Comparison of ENCODE assay signal across 22 cellular contexts in the genomic region with DNA sequence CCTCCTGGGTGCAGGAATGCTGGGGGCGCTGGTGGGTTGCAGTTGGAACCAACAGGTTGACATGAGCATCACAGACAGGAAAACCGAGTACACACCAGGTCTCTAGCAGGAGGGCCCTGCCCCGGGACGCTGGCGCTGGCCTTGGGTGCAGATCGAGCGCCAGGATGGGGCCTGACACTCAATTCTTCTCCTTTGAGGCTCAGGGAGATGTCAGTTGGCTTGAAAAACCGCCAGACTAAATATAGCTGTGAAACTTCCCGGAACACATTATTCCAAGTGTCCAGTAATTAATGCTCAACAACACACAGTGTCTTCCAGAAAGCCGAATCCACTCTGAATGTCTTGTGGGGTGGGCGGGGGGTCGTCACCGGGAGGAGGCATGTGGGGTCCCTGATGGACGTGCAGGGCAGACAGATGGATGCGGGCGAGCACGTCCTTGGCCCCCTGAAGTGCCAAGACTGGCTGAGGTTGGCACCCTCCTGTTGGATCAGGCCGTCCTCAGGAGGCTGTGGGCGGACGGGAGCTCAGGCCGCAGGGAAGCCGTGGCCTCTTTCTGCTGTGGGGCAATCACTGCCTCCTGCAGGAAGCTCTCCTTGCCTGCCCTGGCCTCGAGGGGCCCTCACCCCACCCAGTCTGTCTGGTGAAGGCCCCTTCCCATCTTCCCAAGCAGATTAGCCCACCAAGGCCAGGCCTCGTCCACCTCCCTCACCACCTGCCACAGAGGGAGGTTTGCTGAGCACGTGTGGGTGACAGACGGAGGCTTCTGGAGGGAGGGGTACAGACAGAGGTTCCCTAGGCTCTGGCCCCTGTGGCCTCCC. TPM values are rescaled to one million over a fixed set of nuclear protein-coding genes. Genes with fewer than 3 reads are reported as not detected.
DNase-seq lines count a peak whose midpoint lies in the region; ATAC-seq and TF ChIP-seq lines count a peak whose summit lies in the region.
"Had no signal": no experiment of that assay in that cellular context is flagged by ENCODE, and none has a peak within 500 bp of the region (broad histone marks: within the 10 kb centered on the region; RNA-seq: fewer than 3 reads in every experiment).

No MANE protein-coding gene starts in this region.

- no TSS peak for BruUV-seq in OCI-LY7 (replicated peaks; lab: Mats Ljungman, UMichigan)

- H3K9me2 ChIP-seq in DOHH2 (replicated peaks; ENCODE audit: control insufficient read depth, low read length) (no peaks in the 10 kb centered on the region), OCI-LY7 (ENCODE audit: insufficient read depth, low read length) (no peaks in the 10 kb centered on the region)

- peak overlapping the region; percentile 82 for H3K4me2 ChIP-seq in DOHH2 (ENCODE audit: low read length)
- peak overlapping the region; percentile 87 for H3K4me2 ChIP-seq in OCI-LY7 (ENCODE audit: low read length)
- H3K4me2 ChIP-seq: smooth muscle cell had no signal

- no peaks in the 10 kb centered on the region for H3K79me2 ChIP-seq in DOHH2 (ENCODE audit: control insufficient read depth, low read length)
- H3K79me2 ChIP-seq in OCI-LY7 (ENCODE audit: insufficient read depth, low read depth, low read length): no peaks in the 10 kb centered on the region
- H3K79me2 ChIP-seq: parathyroid adenoma had no signal

- no peak for DNase-seq in OCI-LY7 (ENCODE audit: low spot score)
- no peak for DNase-seq in heart left ventricle
- DNase-seq in gastrocnemius medialis: peak; percentile 50 to 72
- DNase-seq in NCI-H345 treated with DMSO at 0.1 percent for 48 hours (lab: John Stamatoyannopoulos, UW; ENCODE audit: unreplicated experiment): no peak
- no peak for DNase-seq in activated T-helper 2 cell treated with anti-CD3 and anti-CD28 coated beads, Interferon-gamma antibody, Interleukin-2, Interleukin-4, amounts not matched to agents 10 μg/mL and 5 μg/mL and 100 μg/mL, durations not matched to agents 14 hours and 24 hours and 36 hours (ENCODE audit: low spot score)
- DNase-seq in left lobe of liver (ENCODE audit: low spot score): no peak
- DNase-seq: activated T-cell treated with anti-CD3 and anti-CD28 coated beads, Interleukin-2, amount 50 U/mL, for 72 hours; colonic mucosa; hippocampal formation; islet precursor cell; natural killer cell; NCI-H524 treated with DMSO at 0.1 percent for 48 hours; SIG-M5; T-helper 17 cell had no signal

- H3K36me3 Mint-ChIP-seq in activated T-helper 2 cell treated with anti-CD3 and anti-CD28 coated beads, Interferon-gamma antibody, Interleukin-2, Interleukin-4, amounts not matched to agents 10 μg/mL and 5 μg/mL and 100 μg/mL, durations not matched to agents 14 hours and 24 hours and 36 hours (ENCODE audit: low read depth): no peaks in the 10 kb centered on the region
- H3K36me3 Mint-ChIP-seq: activated naive CD8-positive, alpha-beta T cell; brain; memory B cell; natural killer cell had no signal

- H3K27ac ChIP-seq in DOHH2 (ENCODE audit: low read depth, low read length) (peak overlapping the region; percentile 73), OCI-LY7 (ENCODE audit: low read depth, low read length, poor library complexity, severe bottlenecking) (peak overlapping the region; percentile 80), heart left ventricle (peak overlapping the region in 11 of 12 donors; percentile 44 to 90 (median 69)), gastrocnemius medialis (peak overlapping the region; percentile 93 to 95 (median 94))
- H3K27ac ChIP-seq: colonic mucosa, parathyroid adenoma had no signal

- no peak overlapping the region for H3K27ac Mint-ChIP-seq in activated T-helper 2 cell treated with anti-CD3 and anti-CD28 coated beads, Interferon-gamma antibody, Interleukin-2, Interleukin-4, amounts not matched to agents 10 μg/mL and 5 μg/mL and 100 μg/mL, durations not matched to agents 14 hours and 24 hours and 36 hours
- H3K27ac Mint-ChIP-seq: activated naive CD8-positive, alpha-beta T cell; activated T-cell treated with anti-CD3 and anti-CD28 coated beads, Interleukin-2, amount 50 U/mL, for 72 hours; brain; memory B cell; natural killer cell; T-helper 17 cell had no signal

- intact Hi-C loops in OCI-LY7 (cut with micrococcal nuclease; ENCODE audit: unreplicated experiment): loop anchor here (1.0 kb wide), 1 partner anchor 193 kb away; a partner anchor contains a TSS
- intact Hi-C loops in heart left ventricle (cut with DNase I): loop anchor here in 9 of 10 donors (5.0 to 10.0 kb wide), 7 partner anchors 80 to 312 kb away; a partner anchor contains a TSS
- intact Hi-C loops in gastrocnemius medialis (cut with DNase I; ENCODE audit: low total_unique reads): loop anchor here (5.0 kb wide), 2 partner anchors 88 to 193 kb away; a partner anchor contains a TSS
- intact Hi-C loops in activated T-helper 2 cell treated with anti-CD3 and anti-CD28 coated beads, Interferon-gamma antibody, Interleukin-2, Interleukin-4, amounts not matched to agents 10 μg/mL and 5 μg/mL and 100 μg/mL, durations not matched to agents 14 hours and 24 hours and 36 hours (cut with micrococcal nuclease): no loop called here

- CTCF ChIA-PET in OCI-LY7 (lab: Charles Lee; ENCODE audit: unreplicated experiment): interaction anchor here (0.6 kb wide), 1 partner anchor 122 kb away, joined by 3 read pairs; no protein-coding TSS in a partner anchor

- peak; percentile 33 for TF ChIP-seq CTCF in DOHH2 (IDR thresholded peaks at IDR 0.05; ENCODE audit: low read depth, low read length, poor library complexity, severe bottlenecking)
- TF ChIP-seq CTCF in OCI-LY7 (conservative IDR thresholded peaks at IDR 0.05; ENCODE audit: low read length): peak; percentile 15; the same call in 1 of the 2 replicates
- no peak for TF ChIP-seq CTCF in heart left ventricle (IDR thresholded peaks at IDR 0.05)
- no peak for TF ChIP-seq CTCF in gastrocnemius medialis (IDR thresholded peaks at IDR 0.05 in 4 of 5, conservative IDR thresholded peaks at IDR 0.05 in 1 of 5)

- peaks cover 44% of the 10 kb centered on the region for H3K4me1 ChIP-seq in DOHH2 (ENCODE audit: control insufficient read depth, low read length)
- H3K4me1 ChIP-seq in OCI-LY7 (ENCODE audit: insufficient read depth, low read length, poor library complexity, severe bottlenecking): peaks cover 37% of the 10 kb centered on the region
- peaks cover 0 to 42% (median 26%) of the 10 kb centered on the region in 12 donors for H3K4me1 ChIP-seq in heart left ventricle
- H3K4me1 ChIP-seq in gastrocnemius medialis: peaks cover 31 to 40% of the 10 kb centered on the region in 2 donors
- H3K4me1 ChIP-seq: colonic mucosa, parathyroid adenoma had no signal

- no peaks in the 10 kb centered on the region for H3K4me1 Mint-ChIP-seq in activated T-helper 2 cell treated with anti-CD3 and anti-CD28 coated beads, Interferon-gamma antibody, Interleukin-2, Interleukin-4, amounts not matched to agents 10 μg/mL and 5 μg/mL and 100 μg/mL, durations not matched to agents 14 hours and 24 hours and 36 hours (ENCODE audit: low read depth)
- H3K4me1 Mint-ChIP-seq: T-helper 17 cell had no signal

- no peak for TF ChIP-seq POLR2A in heart left ventricle (IDR thresholded peaks at IDR 0.05)
- no peak for TF ChIP-seq POLR2A in gastrocnemius medialis (IDR thresholded peaks at IDR 0.05)

- peak; percentile 9 to 55 (median 33) for ATAC-seq in heart left ventricle
- ATAC-seq in gastrocnemius medialis: peak; percentile 77 to 88
- ATAC-seq in left lobe of liver: no peak
- ATAC-seq: activated T-cell treated with anti-CD3 and anti-CD28 coated beads, Interleukin-2, amount 50 U/mL, for 72 hours; natural killer cell; T-helper 17 cell had no signal

- no peaks in the 10 kb centered on the region for H4K20me1 ChIP-seq in DOHH2 (ENCODE audit: control insufficient read depth, insufficient read depth, low read depth, low read length)
- no peaks in the 10 kb centered on the region for H4K20me1 ChIP-seq in OCI-LY7 (ENCODE audit: insufficient read depth, low read length)

- no peaks in the 10 kb centered on the region for H3K9me3 Mint-ChIP-seq in activated T-helper 2 cell treated with anti-CD3 and anti-CD28 coated beads, Interferon-gamma antibody, Interleukin-2, Interleukin-4, amounts not matched to agents 10 μg/mL and 5 μg/mL and 100 μg/mL, durations not matched to agents 14 hours and 24 hours and 36 hours
- H3K9me3 Mint-ChIP-seq: activated T-cell treated with anti-CD3 and anti-CD28 coated beads, Interleukin-2, amount 50 U/mL, for 72 hours; memory B cell; natural killer cell had no signal

- H3K36me3 ChIP-seq in DOHH2 (ENCODE audit: control insufficient read depth, low read length): no peaks in the 10 kb centered on the region
- no peaks in the 10 kb centered on the region for H3K36me3 ChIP-seq in OCI-LY7 (ENCODE audit: insufficient read depth, low read length)
- H3K36me3 ChIP-seq in heart left ventricle: no peaks in the 10 kb centered on the region
- H3K36me3 ChIP-seq in gastrocnemius medialis: no peaks in the 10 kb centered on the region
- H3K36me3 ChIP-seq: colonic mucosa had no signal

- H3K4me3 Mint-ChIP-seq in activated T-helper 2 cell treated with anti-CD3 and anti-CD28 coated beads, Interferon-gamma antibody, Interleukin-2, Interleukin-4, amounts not matched to agents 10 μg/mL and 5 μg/mL and 100 μg/mL, durations not matched to agents 14 hours and 24 hours and 36 hours (ENCODE audit: low read depth): no peak overlapping the region
- H3K4me3 Mint-ChIP-seq: activated naive CD8-positive, alpha-beta T cell; activated T-cell treated with anti-CD3 and anti-CD28 coated beads, Interleukin-2, amount 50 U/mL, for 72 hours; brain; memory B cell; natural killer cell; T-helper 17 cell had no signal

- H2AFZ ChIP-seq in OCI-LY7 (ENCODE audit: low read length): peak overlapping the region; percentile 76
- H2AFZ ChIP-seq: parathyroid adenoma had no signal

- POLR2A ChIA-PET in OCI-LY7 (lab: Charles Lee): no interaction called here

- in situ Hi-C loops in gastrocnemius medialis (cut with MboI; ENCODE audit: low sequenced_read_pairs in 4 of 4): loop anchor here in 1 of 4 donors (10.0 kb wide), 1 partner anchor 120 kb away; no protein-coding TSS in a partner anchor

- H3F3A ChIP-seq in DOHH2 (ENCODE audit: control insufficient read depth, insufficient read depth): peaks cover 6% of the 10 kb centered on the region

- WGBS in heart left ventricle, 4 donors: 54 to 65% (median 55%) methylated on average over 21 to 26 of the region's 26 CpGs

- no peaks in the 10 kb centered on the region for H3K27me3 Mint-ChIP-seq in activated T-helper 2 cell treated with anti-CD3 and anti-CD28 coated beads, Interferon-gamma antibody, Interleukin-2, Interleukin-4, amounts not matched to agents 10 μg/mL and 5 μg/mL and 100 μg/mL, durations not matched to agents 14 hours and 24 hours and 36 hours (ENCODE audit: low read depth)

- H3K9me3 ChIP-seq in DOHH2 (ENCODE audit: control insufficient read depth, insufficient read depth, low read length): no peaks in the 10 kb centered on the region
- H3K9me3 ChIP-seq in OCI-LY7 (ENCODE audit: low read length): no peaks in the 10 kb centered on the region
- no peaks in the 10 kb centered on the region for H3K9me3 ChIP-seq in heart left ventricle
- H3K9me3 ChIP-seq in gastrocnemius medialis: no peaks in the 10 kb centered on the region
- H3K9me3 ChIP-seq: colonic mucosa had no signal

- H3K4me3 ChIP-seq in DOHH2 (ENCODE audit: low read length): peak overlapping the region; percentile 66
- peak overlapping the region; percentile 63 for H3K4me3 ChIP-seq in OCI-LY7 (ENCODE audit: low read depth, low read length, poor library complexity, severe bottlenecking)
- no peak overlapping the region for H3K4me3 ChIP-seq in heart left ventricle
- peak overlapping the region in 3 of 4 donors; percentile 3 to 15 (median 9) for H3K4me3 ChIP-seq in gastrocnemius medialis
- H3K4me3 ChIP-seq: colonic mucosa, smooth muscle cell had no signal

- H3K27me3 ChIP-seq in DOHH2 (ENCODE audit: control insufficient read depth, low read length) (no peaks in the 10 kb centered on the region), heart left ventricle (peaks cover 0 to 14% (median 0%) of the 10 kb centered on the region in 9 donors), gastrocnemius medialis (no peaks in the 10 kb centered on the region)
- H3K27me3 ChIP-seq: colonic mucosa had no signal

RNA-seq across cellular contexts. Expression of a gene that starts 19.4 kb away (rescaled TPM):
- not detected in 2 replicates for total RNA-seq in OCI-LY7 (2014; rRNA removed; shearing (Covaris generic))
- total RNA-seq in OCI-LY7 (2022): not detected in 2 replicates
- 1 to 10 TPM in 4 of 9 donors, under 1 TPM in 5; 0.21 to 7.4 (median 0.83) TPM for total RNA-seq in heart left ventricle
- polyA plus RNA-seq in heart left ventricle: 1 to 10 TPM in 1 of 2 donors, under 1 TPM in 1; 0.98 to 1.6 TPM
- not detected for total RNA-seq in gastrocnemius medialis
- not detected in 2 replicates for total RNA-seq in activated T-helper 2 cell treated with anti-CD3 and anti-CD28 coated beads, Interferon-gamma antibody, Interleukin-2, Interleukin-4, amounts not matched to agents 10 μg/mL and 5 μg/mL and 100 μg/mL, durations not matched to agents 14 hours and 24 hours and 36 hours
- 0.48 TPM for total RNA-seq in left lobe of liver
- total RNA-seq: activated CD8-positive, alpha-beta memory T cell treated with anti-CD3 and anti-CD28 coated beads for 36 hours; activated T-cell treated with anti-CD3 and anti-CD28 coated beads, Interleukin-2, amount 50 U/mL, for 72 hours; natural killer cell; T-helper 17 cell; temporal lobe had no signal

Comparison
In these comparisons a context has a peak if more than half of its experiments do, and no peak if none do; other contexts are left out.
1. H3K4me3 ChIP-seq: peak in DOHH2 (single experiment), OCI-LY7 (single experiment) and gastrocnemius medialis (3 of 4); none in heart left ventricle (0 of 12).
2. CTCF ChIP-seq: peak in DOHH2 (single experiment) and OCI-LY7 (single experiment); none in heart left ventricle (0 of 12) and gastrocnemius medialis (0 of 5).
3. DNase-seq: peak in gastrocnemius medialis (2 of 2); none in OCI-LY7 (single experiment), heart left ventricle (0 of 5), NCI-H345 treated with DMSO at 0.1 percent for 48 hours (single experiment), activated T-helper 2 cell treated with anti-CD3 and anti-CD28 coated beads, Interferon-gamma antibody, Interleukin-2, Interleukin-4, amounts not matched to agents 10 μg/mL and 5 μg/mL and 100 μg/mL, durations not matched to agents 14 hours and 24 hours and 36 hours (single experiment) and left lobe of liver (single experiment).
4. Peak in every context shown above with its lines, with median percentiles within 50 percentile points of each other: H3K27ac ChIP-seq.